In the genomic region with DNA sequence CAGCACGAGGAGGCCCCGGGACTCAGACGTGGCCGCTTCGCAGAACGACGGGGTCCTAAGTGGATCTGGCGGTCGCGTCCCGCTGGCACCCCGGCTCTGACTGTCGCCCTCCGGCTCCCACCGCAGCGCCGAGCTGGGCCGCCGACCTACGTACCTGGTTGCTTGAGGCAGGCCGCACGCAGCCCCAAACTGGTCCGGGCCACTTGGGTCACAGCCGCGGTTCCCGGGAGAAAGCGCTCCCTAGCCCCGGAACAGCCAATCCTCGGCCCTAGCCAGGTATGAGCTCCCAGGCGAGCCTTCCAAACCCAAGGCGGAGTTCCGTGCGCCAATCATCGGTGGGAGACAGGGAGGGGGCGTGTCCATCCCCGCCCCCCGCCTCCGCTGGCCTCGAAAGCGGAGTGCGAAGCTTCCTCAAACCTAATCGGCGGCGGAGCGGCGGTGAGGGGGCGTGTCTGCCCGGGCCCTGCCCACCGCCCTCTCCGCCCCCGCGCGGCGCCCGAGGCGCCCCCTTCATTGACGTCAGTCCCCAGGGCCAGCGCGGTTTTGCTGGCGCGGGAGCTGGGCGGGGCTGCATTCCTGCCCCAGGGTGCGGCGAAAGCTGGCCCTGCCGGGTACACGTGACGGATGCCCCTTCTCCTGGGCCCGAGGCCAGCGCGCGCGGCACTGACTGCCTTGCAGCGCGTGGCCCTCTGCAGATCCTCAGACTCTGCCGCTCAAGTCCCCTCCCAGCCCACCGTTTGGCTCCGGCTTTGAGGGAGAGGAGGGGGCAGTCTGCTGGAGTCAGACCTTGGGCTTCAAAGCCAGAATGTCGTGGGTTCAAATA, we compare ENCODE assay signal across 7 cellular contexts.
A peak's percentile ranks its signal among the peaks of the same experiment; 100 is the strongest.
DNase-seq lines count a peak whose midpoint lies in the region; ATAC-seq lines count a peak whose summit lies in the region.

A gene with protein sequence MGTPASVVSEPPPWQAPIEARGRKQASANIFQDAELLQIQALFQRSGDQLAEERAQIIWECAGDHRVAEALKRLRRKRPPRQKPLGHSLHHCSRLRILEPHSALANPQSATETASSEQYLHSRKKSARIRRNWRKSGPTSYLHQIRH (minus strand): TSS at position 280 of the 823 bp plus-strand sequence. CDS start 7,336 bp downstream, outside the sequence.

- ATAC-seq in GM18511 (IDR thresholded peaks at IDR 0.05; ENCODE audit: unreplicated experiment) (peak; percentile 93), HG03025 (IDR thresholded peaks at IDR 0.05; ENCODE audit: low FRiP score, unreplicated experiment) (peak; percentile 90)

- DNase-seq in NCI-H2029 treated with DMSO at 0.1 percent for 48 hours (lab: John Stamatoyannopoulos, UW) (peak; percentile 58), T1000 (lab: John Stamatoyannopoulos, UW) (peak; percentile 99), astrocyte of the hippocampus (ENCODE audit: low read depth, low spot score) (peak; percentile 99), hippocampal formation (lab: John Stamatoyannopoulos, UW) (peak; percentile 91), retina (peak; percentile 97)

Comparison
In these comparisons a context has a peak if more than half of its experiments do, and no peak if none do; other contexts are left out.
1. Peak in every context shown above with its lines: DNase-seq and ATAC-seq.